In genomic region chr20:8994045-8994444, GRCh38 we compare ENCODE assay signal across 15 cellular contexts.
DNase-seq lines count a peak whose midpoint lies in the region; ATAC-seq, FAIRE-seq and TF ChIP-seq lines count a peak whose summit lies in the region.
"Had no signal": no experiment of that assay in that cellular context is flagged by ENCODE, and none has a peak within 500 bp of the region (broad histone marks: within the 10 kb centered on the region; RNA-seq: fewer than 3 reads in every experiment).

No MANE protein-coding gene starts in this region.

- no TSS peak for BruUV-seq in K562 (replicated peaks; lab: Mats Ljungman, UMichigan)

- peaks cover 2% of the 10 kb centered on the region for H3K27me3 Mint-ChIP-seq in GM23338 (ENCODE audit: insufficient read depth, low read depth, poor library complexity)
- no peaks in the 10 kb centered on the region for H3K27me3 Mint-ChIP-seq in activated CD4-positive, alpha-beta memory T cell treated with anti-CD3 and anti-CD28 coated beads, Interleukin-2, amount 10 ng/mL, durations not matched to agents 7 days and 5 days

- no peaks in the 10 kb centered on the region for H3K9me1 ChIP-seq in K562 (ENCODE audit: control insufficient read depth, insufficient read depth, low read length)

- CTCF ChIA-PET in K562 (lab: Yijun Ruan, JAX; ENCODE audit: low intra/inter-chr PET ratio): no interaction called here
- CTCF ChIA-PET in activated CD4-positive, alpha-beta memory T cell treated with anti-CD3 and anti-CD28 coated beads, Interleukin-2, amount 10 ng/mL, durations not matched to agents 7 days and 5 days (lab: Charles Lee): no interaction called here

- H3K27ac ChIP-seq in GM23338 (ENCODE audit: low read depth): no peak overlapping the region
- H3K27ac ChIP-seq in K562 (ENCODE audit: extremely low read depth, low read depth, low read length): no peak overlapping the region
- H3K27ac ChIP-seq: C4-2B had no signal

- in situ Hi-C loops in K562 (cut with MboI): no loop called here

- no peak for TF ChIP-seq EP300 in K562 (IDR thresholded peaks at IDR 0.05; ENCODE audit: low read length)

- no peak overlapping the region for H3K27ac Mint-ChIP-seq in GM23338
- H3K27ac Mint-ChIP-seq in activated CD4-positive, alpha-beta memory T cell treated with anti-CD3 and anti-CD28 coated beads, Interleukin-2, amount 10 ng/mL, durations not matched to agents 7 days and 5 days: no peak overlapping the region

- H4K20me1 ChIP-seq in GM23338 (replicated peaks; ENCODE audit: insufficient read depth): no peaks in the 10 kb centered on the region
- no peaks in the 10 kb centered on the region for H4K20me1 ChIP-seq in K562 (replicated peaks; ENCODE audit: control insufficient read depth, insufficient read depth, low read length)

- DNase-seq in CMK (ENCODE audit: low read depth) (peak; percentile 94), GM23338 (ENCODE audit: low spot score) (no peak), NB4 (ENCODE audit: low read depth) (peak; percentile 3), K562 (ENCODE audit: extremely low read depth in 1 of 4, low spot score in 3 of 4) (no peak), A172 (ENCODE audit: low spot score) (no peak)
- DNase-seq in activated CD4-positive, alpha-beta memory T cell treated with anti-CD3 and anti-CD28 coated beads, Interleukin-2, amount 10 ng/mL, durations not matched to agents 7 days and 5 days: no peak
- DNase-seq: AML-193, MM.1S, NCI-H1417 treated with DMSO at 0.1 percent for 48 hours, NCI-H1930, NCI-H345, NCI-H524 treated with DMSO at 0.1 percent for 48 hours had no signal

- H3K9me3 Mint-ChIP-seq in GM23338: no peaks in the 10 kb centered on the region
- peaks cover 3% of the 10 kb centered on the region for H3K9me3 Mint-ChIP-seq in activated CD4-positive, alpha-beta memory T cell treated with anti-CD3 and anti-CD28 coated beads, Interleukin-2, amount 10 ng/mL, durations not matched to agents 7 days and 5 days

- TF ChIP-seq RAD21 in K562 (CRISPR knock-in tag; conservative IDR thresholded peaks at IDR 0.05 in 1 of 2, IDR thresholded peaks at IDR 0.05 in 1 of 2): no peak

- no peaks in the 10 kb centered on the region for H3K36me3 ChIP-seq in GM23338 (ENCODE audit: insufficient read depth)
- H3K36me3 ChIP-seq in K562 (ENCODE audit: control insufficient read depth, insufficient read depth, low read length): no peaks in the 10 kb centered on the region

- WGBS in K562 (ENCODE audit: insufficient coverage, low coverage, missing lambda C conversion rate): 0% methylated on average over 4 of the region's 4 CpGs

- POLR2A ChIA-PET in K562 (lab: Yijun Ruan, JAX): no interaction called here
- POLR2A ChIA-PET in activated CD4-positive, alpha-beta memory T cell treated with anti-CD3 and anti-CD28 coated beads, Interleukin-2, amount 10 ng/mL, durations not matched to agents 7 days and 5 days (lab: Charles Lee): no interaction called here

- H3K27me3 ChIP-seq in GM23338 (ENCODE audit: insufficient read depth) (no peaks in the 10 kb centered on the region), K562 (ENCODE audit: control insufficient read depth in 2 of 2, insufficient read depth in 2 of 2, low read length in 2 of 2) (no peaks in the 10 kb centered on the region)

- H3K9me2 ChIP-seq in GM23338 (ENCODE audit: insufficient read depth): no peaks in the 10 kb centered on the region

- intact Hi-C loops in K562 (cut with micrococcal nuclease): no loop called here

- no peak overlapping the region for H3K9ac ChIP-seq in K562 (ENCODE audit: insufficient read depth in 1 of 2, low read depth in 2 of 2, low read length in 2 of 2)

- FAIRE-seq in K562 (lab: Jason Lieb, UNC): no peak
- FAIRE-seq: GM12878 had no signal

- TF ChIP-seq CTCF in GM23338 (conservative IDR thresholded peaks at IDR 0.05; ENCODE audit: low read depth in 2 of 2) (no peak), NB4 (IDR thresholded peaks at IDR 0.05; ENCODE audit: low read depth, low read length) (no peak), K562 (IDR thresholded peaks at IDR 0.05 in 2 of 3, conservative IDR thresholded peaks at IDR 0.05 in 1 of 3; ENCODE audit: insufficient read depth in 2 of 3, low read depth in 1 of 3, low read length in 3 of 3) (no peak)

- H2AFZ ChIP-seq in GM23338: peak overlapping the region; percentile 28; the same call in 1 of the 2 replicates
- no peak overlapping the region for H2AFZ ChIP-seq in K562 (ENCODE audit: low read depth, low read length)

- H3K36me3 Mint-ChIP-seq in GM23338 (ENCODE audit: low read depth): no peaks in the 10 kb centered on the region
- no peaks in the 10 kb centered on the region for H3K36me3 Mint-ChIP-seq in activated CD4-positive, alpha-beta memory T cell treated with anti-CD3 and anti-CD28 coated beads, Interleukin-2, amount 10 ng/mL, durations not matched to agents 7 days and 5 days (ENCODE audit: low read depth)

- H3K4me1 ChIP-seq in GM23338 (ENCODE audit: insufficient read depth) (peaks cover 11% of the 10 kb centered on the region), K562 (replicated peaks in 1 of 2; ENCODE audit: control insufficient read depth in 2 of 2, insufficient read depth in 2 of 2, low read length in 2 of 2) (no peaks in the 10 kb centered on the region; a peak in 2 of 5 replicates)

- no peaks in the 10 kb centered on the region for H3F3A ChIP-seq in GM23338 (replicated peaks; ENCODE audit: low read depth)

- H3K4me1 Mint-ChIP-seq in GM23338: peaks cover 16% of the 10 kb centered on the region
- H3K4me1 Mint-ChIP-seq in activated CD4-positive, alpha-beta memory T cell treated with anti-CD3 and anti-CD28 coated beads, Interleukin-2, amount 10 ng/mL, durations not matched to agents 7 days and 5 days: no peaks in the 10 kb centered on the region

- no peak for TF ChIP-seq POLR2A in NB4 (IDR thresholded peaks at IDR 0.05; ENCODE audit: extremely low read depth, insufficient read length)
- no peak for TF ChIP-seq POLR2A in K562 (conservative IDR thresholded peaks at IDR 0.05)

- ATAC-seq in GM23338 (no peak), K562 (no peak), HG02642 (IDR thresholded peaks at IDR 0.05; ENCODE audit: poor library complexity, unreplicated experiment) (no peak)
- ATAC-seq: GM12878 had no signal

- H3K4me3 ChIP-seq in GM23338 (no peak overlapping the region), NB4 (ENCODE audit: low read depth, low read length) (no peak overlapping the region), K562 (no peak overlapping the region)
- H3K4me3 ChIP-seq: GM12878 had no signal

- H3K4me3 Mint-ChIP-seq in GM23338: no peak overlapping the region
- H3K4me3 Mint-ChIP-seq in activated CD4-positive, alpha-beta memory T cell treated with anti-CD3 and anti-CD28 coated beads, Interleukin-2, amount 10 ng/mL, durations not matched to agents 7 days and 5 days: no peak overlapping the region

- H3K4me2 ChIP-seq in GM23338 (no peak overlapping the region), K562 (ENCODE audit: insufficient read depth, low read length) (no peak overlapping the region)

- no peaks in the 10 kb centered on the region for H3K9me3 ChIP-seq in K562 (replicated peaks; ENCODE audit: control insufficient read depth, insufficient read depth, low read depth, low read length)

- H3K79me2 ChIP-seq in GM23338 (replicated peaks; ENCODE audit: insufficient read depth) (no peaks in the 10 kb centered on the region), K562 (ENCODE audit: control insufficient read depth, insufficient read depth, low read length) (no peaks in the 10 kb centered on the region)

TF ChIP-seq in GM23338, 12 proteins besides CTCF, POLR2A, EP300 and RAD21 (continues in another document):
- no peak for TF ChIP-seq POLR2AphosphoS5 (IDR thresholded peaks at IDR 0.05; ENCODE audit: low read depth)

TF ChIP-seq in K562, 482 proteins besides CTCF, POLR2A, EP300 and RAD21:
- TF ChIP-seq SRF (CRISPR knock-in tag; IDR thresholded peaks at IDR 0.05) (no peak), RBM25 (IDR thresholded peaks at IDR 0.05; ENCODE audit: low read depth, low read length, severe bottlenecking) (peak; percentile 2)
TF ChIP-seq in K562: peak in this region for 1.

Comparison
In these comparisons a context has a peak if more than half of its experiments do, and no peak if none do; other contexts are left out.
1. DNase-seq: peak in CMK (single experiment) and NB4 (single experiment); none in GM23338 (single experiment), K562 (0 of 4), A172 (single experiment) and activated CD4-positive, alpha-beta memory T cell treated with anti-CD3 and anti-CD28 coated beads, Interleukin-2, amount 10 ng/mL, durations not matched to agents 7 days and 5 days (single experiment).